8 cellular contexts compared by ENCODE assay signal in the genomic region with DNA sequence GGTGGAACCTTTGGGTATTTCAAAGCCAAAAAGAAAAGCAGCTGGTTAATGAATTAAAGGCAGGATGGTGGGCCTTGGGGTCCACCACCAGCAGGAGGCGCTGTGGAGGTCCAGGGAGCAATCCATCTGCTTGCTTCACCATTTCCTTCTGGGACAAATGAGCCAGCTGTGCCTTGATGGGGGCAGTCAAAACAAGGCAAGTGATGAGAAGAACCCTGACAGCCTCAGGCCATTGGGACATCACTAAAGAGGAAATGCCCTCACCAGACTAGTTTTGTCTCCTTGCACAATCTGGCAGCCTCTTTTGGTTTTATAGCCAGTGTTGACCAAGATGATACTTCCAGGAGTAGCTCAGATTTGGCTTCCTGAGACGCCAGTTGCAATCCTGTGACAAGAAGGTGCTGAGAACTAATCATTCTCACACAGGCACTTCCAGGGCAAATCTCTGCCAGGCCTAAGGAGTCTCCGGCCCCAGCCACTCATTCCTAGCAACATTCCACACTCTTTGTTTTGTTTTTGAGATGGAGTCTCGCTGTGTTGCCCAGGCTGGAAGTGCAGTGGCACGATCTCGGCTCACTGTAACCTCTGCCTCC. TPM values are rescaled to one million over a fixed set of nuclear protein-coding genes. Genes with fewer than 3 reads are reported as not detected.
DNase-seq lines count a peak whose midpoint lies in the region; ATAC-seq and TF ChIP-seq lines count a peak whose summit lies in the region.

No MANE protein-coding gene starts in this region.

- no peaks in the 10 kb centered on the region for H3K36me3 Mint-ChIP-seq in activated CD4-positive, alpha-beta T cell treated with anti-CD3 and anti-CD28 coated beads, Interleukin-2, amount 10 ng/mL, durations not matched to agents 24 days and 14 days (ENCODE audit: low read depth)

- ATAC-seq in GM18868 (IDR thresholded peaks at IDR 0.05; ENCODE audit: unreplicated experiment), result no peak

- peak; percentile 55 for TF ChIP-seq CTCF in GM12801 (IDR thresholded peaks at IDR 0.05; ENCODE audit: extremely low read depth, insufficient read length)

- H3K9me3 Mint-ChIP-seq in activated CD4-positive, alpha-beta T cell treated with anti-CD3 and anti-CD28 coated beads, Interleukin-2, amount 10 ng/mL, durations not matched to agents 24 days and 14 days, result no peaks in the 10 kb centered on the region

- peak; percentile 72 for DNase-seq in NAMALWA (ENCODE audit: low spot score)
- DNase-seq in activated CD4-positive, alpha-beta T cell treated with anti-CD3 and anti-CD28 coated beads, Interleukin-2, amount 10 ng/mL, durations not matched to agents 24 days and 14 days, result peak; percentile 93
- peak; percentile 83 for DNase-seq in ecto neural progenitor cell (ENCODE audit: low spot score)
- peak; percentile 74 to 77 for DNase-seq in lung microvascular endothelial cell (ENCODE audit: low read depth in 2 of 2)
- DNase-seq in stimulated activated CD8-positive, alpha-beta memory T cell treated with anti-CD3 and anti-CD28 coated beads, Interleukin-15, amount 100 ng/mL, for 24 hours (ENCODE audit: low read depth), result peak; percentile 67
- no peak for DNase-seq in cortex of kidney (lab: John Stamatoyannopoulos, UW)

- H3K4me1 Mint-ChIP-seq in activated CD4-positive, alpha-beta T cell treated with anti-CD3 and anti-CD28 coated beads, Interleukin-2, amount 10 ng/mL, durations not matched to agents 24 days and 14 days, result no peaks in the 10 kb centered on the region

- intact Hi-C loops in activated CD4-positive, alpha-beta T cell treated with anti-CD3 and anti-CD28 coated beads, Interleukin-2, amount 10 ng/mL, durations not matched to agents 24 days and 14 days (cut with micrococcal nuclease), result loop anchor here (1.0 to 10.0 kb wide), 5 partner anchors 38 to 770 kb away; partner anchors contain the start of genes ADM and WEE1

- no peak overlapping the region for H3K27ac Mint-ChIP-seq in activated CD4-positive, alpha-beta T cell treated with anti-CD3 and anti-CD28 coated beads, Interleukin-2, amount 10 ng/mL, durations not matched to agents 24 days and 14 days

- H3K27me3 Mint-ChIP-seq in activated CD4-positive, alpha-beta T cell treated with anti-CD3 and anti-CD28 coated beads, Interleukin-2, amount 10 ng/mL, durations not matched to agents 24 days and 14 days, result no peaks in the 10 kb centered on the region

- no peak overlapping the region for H3K4me3 Mint-ChIP-seq in activated CD4-positive, alpha-beta T cell treated with anti-CD3 and anti-CD28 coated beads, Interleukin-2, amount 10 ng/mL, durations not matched to agents 24 days and 14 days

RNA-seq across cellular contexts. Expression of gene WEE1, which starts 38.2 kb away (rescaled TPM):
- 55.5 and 57.7 TPM in 2 replicates for total RNA-seq in activated CD4-positive, alpha-beta T cell treated with anti-CD3 and anti-CD28 coated beads, Interleukin-2, amount 10 ng/mL, durations not matched to agents 24 days and 14 days
- 12.9 and 20.6 TPM in 2 replicates for total RNA-seq in lung microvascular endothelial cell
